In the genomic region with DNA sequence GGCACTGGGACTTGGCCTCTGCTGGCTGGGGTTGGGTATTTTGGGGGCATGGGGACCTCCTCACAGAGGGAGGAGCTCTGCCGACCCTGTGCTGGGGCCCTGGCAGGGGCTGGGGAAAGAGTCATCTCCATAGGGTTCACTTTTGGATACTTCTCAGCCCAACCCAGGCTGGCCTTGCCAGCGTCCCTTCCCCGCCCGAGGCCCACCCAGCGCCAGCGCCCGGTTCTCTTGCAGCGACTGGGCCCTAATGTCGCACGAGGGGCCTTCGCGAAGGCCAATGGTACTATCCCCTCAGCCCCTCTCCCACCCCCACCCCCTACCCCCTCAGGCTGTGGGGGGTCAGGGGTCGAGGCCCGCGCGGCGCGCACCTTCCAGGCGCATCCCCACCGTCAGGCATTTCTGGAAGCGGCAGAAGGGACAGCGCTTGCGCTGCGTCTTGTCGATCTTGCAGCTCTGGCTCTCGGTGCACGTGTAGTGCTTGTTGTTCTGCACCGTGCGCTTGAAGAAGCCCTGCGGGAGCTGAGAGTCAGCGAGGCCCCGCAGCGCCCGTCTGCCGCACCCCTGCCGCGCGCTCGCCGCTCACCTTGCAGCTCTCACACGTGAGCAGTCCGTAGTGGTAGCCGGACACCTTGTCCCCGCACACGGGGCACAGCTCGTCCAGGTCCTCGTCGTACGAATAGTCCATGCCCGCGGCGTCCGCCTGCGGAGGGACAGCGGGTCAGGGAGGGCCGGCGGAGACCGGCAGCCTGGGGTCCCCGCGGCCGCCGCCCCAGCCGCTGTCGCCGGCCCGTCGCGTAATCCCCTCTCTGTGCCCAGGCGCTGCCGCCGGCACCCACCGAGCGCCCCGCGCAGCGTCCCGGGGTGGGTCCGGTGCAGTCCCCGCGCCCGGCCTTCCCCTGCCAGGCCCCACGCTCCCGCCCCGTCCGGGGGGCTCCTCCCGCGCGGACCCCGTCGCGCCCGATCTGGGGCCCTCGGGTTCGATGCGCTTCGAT, we compare ENCODE assay signal across 23 cellular contexts. TPM values are rescaled to one million over a fixed set of nuclear protein-coding genes. Genes with fewer than 3 reads are reported as not detected.
DNase-seq lines count a peak whose midpoint lies in the region; ATAC-seq, FAIRE-seq and TF ChIP-seq lines count a peak whose summit lies in the region.
"Had no signal": no experiment of that assay in that cellular context is flagged by ENCODE, and none has a peak within 500 bp of the region (broad histone marks: within the 10 kb centered on the region; RNA-seq: fewer than 3 reads in every experiment).

No MANE protein-coding gene starts in this region.

- no peak overlapping the region for H4K8ac ChIP-seq in H9 (replicated peaks; ENCODE audit: insufficient read length, low read depth, low read length)

- H3K27ac ChIP-seq in H9 (ENCODE audit: insufficient read length, low read depth, low read length), result no peak overlapping the region
- H3K27ac ChIP-seq: colonic mucosa, tibial artery had no signal

- no peak for DNase-seq in Calu3
- DNase-seq in H9, result peak; percentile 63
- peak; percentile 10 for DNase-seq in dermis blood vessel endothelial cell
- no peak for DNase-seq in frontal cortex (ENCODE audit: low spot score in 2 of 2)
- no peak for DNase-seq in kidney tubule cell (ENCODE audit: low spot score)
- DNase-seq in GDM1 (lab: John Stamatoyannopoulos, UW), result no peak
- DNase-seq: activated CD8-positive, alpha-beta memory T cell treated with anti-CD3 and anti-CD28 coated beads, Interleukin-2, amount 10 ng/mL, durations not matched to agents 7 days and 5 days; anterior cingulate cortex; colonic mucosa; DMS153; erythroblast; islet precursor cell; NCI-H2171; tibial artery had no signal

- CTCF ChIA-PET in Calu3 (lab: Charles Lee), result no interaction called here

- peak overlapping the region; percentile 56 for H3K4me2 ChIP-seq in H9 (ENCODE audit: insufficient read depth, insufficient read length, low read length)

- H4K20me1 ChIP-seq in H9 (ENCODE audit: control insufficient read depth, insufficient read depth, insufficient read length), result no peaks in the 10 kb centered on the region

- no TSS peak for BruUV-seq in Calu3 (replicated peaks; lab: Mats Ljungman, UMichigan)

- no CpG with 5 or more reads among the region's 96 CpGs for WGBS in H9 (ENCODE audit: extremely low coverage, insufficient read length, low lambda C conversion rate)

- H3K79me2 ChIP-seq in H9 (ENCODE audit: insufficient read depth, low read length), result no peaks in the 10 kb centered on the region

- no peaks in the 10 kb centered on the region for H3K79me1 ChIP-seq in H9 (ENCODE audit: insufficient read depth, low read depth, low read length, poor library complexity, severe bottlenecking)

- no peak overlapping the region for H4K91ac ChIP-seq in H9 (ENCODE audit: insufficient read length, low read depth, low read length)

- no peak overlapping the region for H4K5ac ChIP-seq in H9 (ENCODE audit: insufficient read length, low read depth, low read length)

- H2BK15ac ChIP-seq in H9 (ENCODE audit: low read depth, low read length), result no peak overlapping the region

- intact Hi-C loops in Calu3 (cut with micrococcal nuclease; ENCODE audit: unreplicated experiment), result no loop called here

- H3K14ac ChIP-seq in H9 (ENCODE audit: insufficient read depth, low read length), result no peak overlapping the region

- H3K23ac ChIP-seq in H9 (ENCODE audit: insufficient read length, low read depth, low read length), result no peak overlapping the region

- H3K27me3 Mint-ChIP-seq in Calu3 (ENCODE audit: unreplicated experiment), result peaks cover 75% of the 10 kb centered on the region
- peaks cover 68% of the 10 kb centered on the region for H3K27me3 Mint-ChIP-seq in H9 (ENCODE audit: low read depth)
- peaks cover 85% of the 10 kb centered on the region for H3K27me3 Mint-ChIP-seq in nephron (ENCODE audit: low read depth)

- H3K9me3 ChIP-seq in H9 (ENCODE audit: control insufficient read depth, low read depth, low read length), result no peaks in the 10 kb centered on the region
- H3K9me3 ChIP-seq: colonic mucosa, tibial artery had no signal

- ATAC-seq in HG03457 (IDR thresholded peaks at IDR 0.05; ENCODE audit: unreplicated experiment), result no peak
- ATAC-seq: activated CD4-positive, CD25-positive, alpha-beta regulatory T cell treated with anti-CD3 and anti-CD28 coated beads, Interleukin-2, amount 50 U/mL, for 24 hours; activated CD8-positive, alpha-beta memory T cell treated with anti-CD3 and anti-CD28 coated beads, Interleukin-2, amount 10 ng/mL, durations not matched to agents 7 days and 5 days; Right ventricle myocardium inferior had no signal

- no peak overlapping the region for H2AK5ac ChIP-seq in H9 (ENCODE audit: insufficient read length, low read length)

- no peaks in the 10 kb centered on the region for H3K36me3 Mint-ChIP-seq in Calu3 (ENCODE audit: insufficient read depth, unreplicated experiment)
- H3K36me3 Mint-ChIP-seq in H9 (ENCODE audit: insufficient read depth in 1 of 3, low read depth in 3 of 3), result peaks cover 0 to 2% (median 0%) of the 10 kb centered on the region in 3 experiments; a peak in 1 of 7 replicates
- H3K36me3 Mint-ChIP-seq in nephron (ENCODE audit: low read depth), result no peaks in the 10 kb centered on the region

- peaks cover 33% of the 10 kb centered on the region for H3K27me3 ChIP-seq in H9 (ENCODE audit: insufficient read depth, low read length)

- H3K4me1 Mint-ChIP-seq in Calu3 (ENCODE audit: low read depth, unreplicated experiment), result peaks cover 9% of the 10 kb centered on the region
- H3K4me1 Mint-ChIP-seq in H9, result peaks cover 6 to 38% of the 10 kb centered on the region in 2 experiments
- H3K4me1 Mint-ChIP-seq in nephron, result peaks cover 6% of the 10 kb centered on the region

- H3K56ac ChIP-seq in H9 (ENCODE audit: insufficient read length, low read depth, low read length), result no peak overlapping the region

- H3K9me3 Mint-ChIP-seq in Calu3 (ENCODE audit: low read depth, unreplicated experiment) (no peaks in the 10 kb centered on the region), H9 (peaks cover 0 to 8% of the 10 kb centered on the region in 2 experiments; a peak in 3 of 5 replicates), nephron (peaks cover 3% of the 10 kb centered on the region)
- H3K9me3 Mint-ChIP-seq: IgD-negative memory B cell; T-helper 1 cell treated with Interleukin-12 subunit alpha and Interleukin-12 subunit beta and Interleukin-4 antibody, amounts not matched to agents 30 μg/mL and 1 μg/mL, for 36 hours had no signal

- TF ChIP-seq CTCF in Calu3 (IDR thresholded peaks at IDR 0.05; ENCODE audit: unreplicated experiment) (no peak), H9 (conservative IDR thresholded peaks at IDR 0.05) (no peak), nephron (IDR thresholded peaks at IDR 0.05; ENCODE audit: unreplicated experiment in 3 of 3) (no peak)

- no peak overlapping the region for H2AFZ ChIP-seq in H9 (ENCODE audit: low read length)

- FAIRE-seq in frontal cortex (lab: Jason Lieb, UNC), result no peak

- no peak overlapping the region for H3K4ac ChIP-seq in H9 (ENCODE audit: low read depth, low read length)

- no peak overlapping the region for H2BK20ac ChIP-seq in H9 (ENCODE audit: low read depth, low read length, poor library complexity, severe bottlenecking)

- H3K4me3 Mint-ChIP-seq in Calu3 (ENCODE audit: low read depth, unreplicated experiment) (peak overlapping the region; percentile 62), H9 (peak overlapping the region; percentile 33 to 80), nephron (peak overlapping the region in 2 of 3 experiments; percentile 59 to 64)
- H3K4me3 Mint-ChIP-seq: activated CD8-positive, alpha-beta memory T cell treated with anti-CD3 and anti-CD28 coated beads, Interleukin-2, amount 10 ng/mL, durations not matched to agents 7 days and 5 days had no signal

- no peak overlapping the region for H2BK5ac ChIP-seq in H9 (ENCODE audit: insufficient read length, low read length)

- peaks cover 6% of the 10 kb centered on the region for H3K23me2 ChIP-seq in H9 (ENCODE audit: insufficient read length, low read depth, low read length, poor library complexity, severe bottlenecking)

- no peak overlapping the region for H2BK12ac ChIP-seq in H9 (ENCODE audit: insufficient read length, low read depth, low read length)

- H3K4me1 ChIP-seq in H9 (ENCODE audit: insufficient read depth, low read length), result peaks cover 4% of the 10 kb centered on the region; the same call in 1 of the 2 replicates

- H3K18ac ChIP-seq in H9 (ENCODE audit: insufficient read length, low read depth, low read length), result no peak overlapping the region

- no peak overlapping the region for H3T11ph ChIP-seq in H9 (ENCODE audit: low read length)

- H3K9ac ChIP-seq in H9 (ENCODE audit: extremely low read depth, insufficient read length, low read length), result no peak overlapping the region

- no peak overlapping the region for H2BK120ac ChIP-seq in H9 (ENCODE audit: low read depth, low read length, poor library complexity, severe bottlenecking)

- H3K27ac Mint-ChIP-seq in Calu3 (ENCODE audit: unreplicated experiment), result no peak overlapping the region
- no peak overlapping the region for H3K27ac Mint-ChIP-seq in H9
- no peak overlapping the region for H3K27ac Mint-ChIP-seq in nephron
- H3K27ac Mint-ChIP-seq: activated CD8-positive, alpha-beta memory T cell treated with anti-CD3 and anti-CD28 coated beads, Interleukin-2, amount 10 ng/mL, durations not matched to agents 7 days and 5 days; T-helper 1 cell treated with Interleukin-12 subunit alpha and Interleukin-12 subunit beta and Interleukin-4 antibody, amounts not matched to agents 30 μg/mL and 1 μg/mL, for 36 hours had no signal

RNA-seq across cellular contexts. Expression of a gene that starts 4.2 kb away (rescaled TPM):
- 0.12 TPM in 1 of 2 replicates, not detected in the other for total RNA-seq in Calu3 (2022)
- total RNA-seq in H9 (2021), result 0.37 and 0.46 TPM in 2 replicates
- not detected in 2 replicates for total RNA-seq in dermis blood vessel endothelial cell
- not detected for total RNA-seq in frontal cortex
- total RNA-seq: activated CD8-positive, alpha-beta memory T cell treated with anti-CD3 and anti-CD28 coated beads, Interleukin-2, amount 10 ng/mL, durations not matched to agents 7 days and 5 days; glomerular endothelial cell; mononuclear cell; Right ventricle myocardium inferior; smooth muscle cell had no signal

RNA-seq across cellular contexts. Expression of a gene that starts 52.8 kb away (rescaled TPM):
- not detected in 2 replicates for total RNA-seq in Calu3 (2022)
- total RNA-seq in H9 (2021), result 1.2 and 1.5 TPM in 2 replicates
- total RNA-seq in dermis blood vessel endothelial cell, result not detected in 2 replicates
- total RNA-seq in frontal cortex, result not detected
- total RNA-seq: activated CD8-positive, alpha-beta memory T cell treated with anti-CD3 and anti-CD28 coated beads, Interleukin-2, amount 10 ng/mL, durations not matched to agents 7 days and 5 days; colonic mucosa; glomerular endothelial cell; Right ventricle myocardium inferior; smooth muscle cell had no signal

Comparison
In these comparisons a context has a peak if more than half of its experiments do, and no peak if none do; other contexts are left out.
1. DNase-seq: peak in H9 (single experiment) and dermis blood vessel endothelial cell (single experiment); none in Calu3 (single experiment), frontal cortex (0 of 2), kidney tubule cell (single experiment) and GDM1 (single experiment).
2. Peak in every context shown above with its lines, with median percentiles within 50 percentile points of each other: H3K4me3 Mint-ChIP-seq.